In the genomic region with DNA sequence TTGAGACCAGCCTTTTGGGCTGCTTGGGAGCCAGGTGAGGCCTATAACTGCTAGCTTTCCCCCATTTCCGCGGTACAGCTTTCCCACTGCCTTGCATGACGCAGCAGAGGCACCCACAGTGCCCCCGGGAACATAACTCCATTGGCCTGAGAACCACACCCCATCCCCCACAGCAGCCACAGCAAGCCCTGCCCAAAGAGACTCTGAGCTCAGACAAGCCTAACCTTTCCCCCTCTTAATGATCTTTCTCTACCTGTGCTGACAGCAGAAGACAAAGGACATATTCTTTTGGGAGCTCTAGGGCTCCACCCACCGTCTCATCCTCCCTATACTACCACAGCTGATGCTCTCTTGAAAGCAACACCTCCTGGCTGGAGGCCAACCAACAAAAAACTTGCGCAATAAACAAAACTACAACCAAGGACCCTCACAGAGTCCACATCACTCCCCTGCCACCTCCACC, we compare ENCODE assay signal across 23 cellular contexts.
"Had no signal": no experiment of that assay in that cellular context is flagged by ENCODE, and none has a peak within 500 bp of the region (broad histone marks: within the 10 kb centered on the region; RNA-seq: fewer than 3 reads in every experiment).

No MANE protein-coding gene starts in this region.

- H3K27me3 Mint-ChIP-seq: activated B cell treated with CpG ODN at 0.5 μM for 24 hours; activated CD8-positive, alpha-beta T cell treated with anti-CD3 and anti-CD28 coated beads for 36 hours; activated T-helper 17 cell treated with anti-CD3 and anti-CD28 coated beads, Interleukin-2, amount 50 U/mL, for 72 hours; central memory CD8-positive, alpha-beta T cell; dendritic cell treated with granulocyte-macrophage colony-stimulating factor and Interleukin-4, amounts not matched to agents 40 ng/mL and 50 ng/mL, for 4 days had no signal

- H3K4me3 ChIP-seq: esophagus muscularis mucosa, heart left ventricle, lower lobe of right lung, spleen, tibial nerve had no signal

- ATAC-seq: activated CD8-positive, alpha-beta T cell treated with anti-CD3 and anti-CD28 coated beads for 36 hours; activated T-cell treated with anti-CD3 and anti-CD28 coated beads, Interleukin-2, amount 50 U/mL, for 4 hours; activated T-helper 17 cell treated with anti-CD3 and anti-CD28 coated beads, Interleukin-2, amount 50 U/mL, for 72 hours; foreskin keratinocyte; heart left ventricle; left lobe of liver; lower lobe of right lung; right cardiac atrium had no signal

- H3K27ac ChIP-seq: esophagus muscularis mucosa, foreskin keratinocyte, heart left ventricle, lower lobe of right lung, spleen, tibial nerve had no signal

- H3K4me1 Mint-ChIP-seq: activated B cell treated with CpG ODN at 0.5 μM for 24 hours; activated T-helper 17 cell treated with anti-CD3 and anti-CD28 coated beads, Interleukin-2, amount 50 U/mL, for 72 hours; central memory CD8-positive, alpha-beta T cell; nephron had no signal

- H3K9me3 Mint-ChIP-seq: activated CD8-positive, alpha-beta T cell treated with anti-CD3 and anti-CD28 coated beads for 36 hours; activated T-helper 17 cell treated with anti-CD3 and anti-CD28 coated beads, Interleukin-2, amount 50 U/mL, for 72 hours; central memory CD8-positive, alpha-beta T cell had no signal

- H3K27ac Mint-ChIP-seq: activated B cell treated with CpG ODN at 0.5 μM for 24 hours; activated CD8-positive, alpha-beta T cell treated with anti-CD3 and anti-CD28 coated beads for 36 hours; activated T-helper 17 cell treated with anti-CD3 and anti-CD28 coated beads, Interleukin-2, amount 50 U/mL, for 72 hours; dendritic cell treated with granulocyte-macrophage colony-stimulating factor and Interleukin-4, amounts not matched to agents 40 ng/mL and 50 ng/mL, for 4 days; nephron had no signal

- H3K4me3 Mint-ChIP-seq: activated B cell treated with CpG ODN at 0.5 μM for 24 hours; activated CD8-positive, alpha-beta T cell treated with anti-CD3 and anti-CD28 coated beads for 36 hours; activated T-cell treated with anti-CD3 and anti-CD28 coated beads, Interleukin-2, amount 50 U/mL, for 4 hours; activated T-helper 17 cell treated with anti-CD3 and anti-CD28 coated beads, Interleukin-2, amount 50 U/mL, for 72 hours; central memory CD8-positive, alpha-beta T cell; dendritic cell treated with granulocyte-macrophage colony-stimulating factor and Interleukin-4, amounts not matched to agents 40 ng/mL and 50 ng/mL, for 4 days; nephron had no signal

- H3K36me3 ChIP-seq: esophagus muscularis mucosa, heart left ventricle, lower lobe of right lung, spleen, tibial nerve had no signal

- DNase-seq: activated B cell treated with CpG ODN at 0.5 μM for 24 hours; activated CD4-positive, alpha-beta T cell treated with anti-CD3 and anti-CD28 coated beads, Interleukin-2, amount 50 U/mL, for 1 hour; activated CD8-positive, alpha-beta T cell treated with anti-CD3 and anti-CD28 coated beads for 36 hours; activated gamma-delta T cell treated with Interleukin-2 at 50 U/mL for 16 hours; activated naive CD4-positive, alpha-beta T cell treated with anti-CD3 and anti-CD28 coated beads, Interleukin-2, amount 50 U/mL, for 16 hours; activated T-cell treated with anti-CD3 and anti-CD28 coated beads, Interleukin-2, amount 50 U/mL, for 4 hours; amniotic stem cell; foreskin keratinocyte; heart left ventricle; hypothalamus; kidney glomerular epithelial cell; lower lobe of right lung; right cardiac atrium; spleen; stimulated activated naive CD4-positive, alpha-beta T cell; T-helper 2 cell had no signal

- H3K9me3 ChIP-seq: lower lobe of right lung had no signal

- H3K4me1 ChIP-seq: esophagus muscularis mucosa, foreskin keratinocyte, heart left ventricle, lower lobe of right lung, spleen, tibial nerve had no signal

- H3K27me3 ChIP-seq: esophagus muscularis mucosa, foreskin keratinocyte, heart left ventricle, spleen, tibial nerve had no signal
